1 cellular context compared by ENCODE assay signal in genomic region chr15:88465633-88466219, GRCh38.
TF ChIP-seq lines count a peak whose summit lies in the region.

No MANE protein-coding gene starts in this region.

TF ChIP-seq in HepG2, 621 proteins besides CTCF, POLR2A, EP300 and RAD21 (continued from another document and continues in another):
- peak; percentile 56 for TF ChIP-seq PATZ1 (CRISPR knock-in tag; IDR thresholded peaks at IDR 0.05)
- no peak for TF ChIP-seq ATF7-NPFF (CRISPR knock-in tag; IDR thresholded peaks at IDR 0.05; ENCODE audit: low read depth)
- TF ChIP-seq ZNF547 (CRISPR knock-in tag; IDR thresholded peaks at IDR 0.05), result no peak
- TF ChIP-seq ZNF615 (CRISPR knock-in tag; IDR thresholded peaks at IDR 0.05; ENCODE audit: borderline replicate concordance), result no peak
- peak; percentile 76 for TF ChIP-seq ZMYM2 (CRISPR knock-in tag; IDR thresholded peaks at IDR 0.05)
- TF ChIP-seq FOXC1 (CRISPR knock-in tag; IDR thresholded peaks at IDR 0.05; ENCODE audit: borderline replicate concordance), result no peak
- no peak for TF ChIP-seq ZNF318 (CRISPR knock-in tag; IDR thresholded peaks at IDR 0.05)
- no peak for TF ChIP-seq RNF2 (conservative IDR thresholded peaks at IDR 0.05; ENCODE audit: low read depth)
- TF ChIP-seq NBN (conservative IDR thresholded peaks at IDR 0.05), result no peak
- no peak for TF ChIP-seq ETS1 (CRISPR knock-in tag; IDR thresholded peaks at IDR 0.05)
- no peak for TF ChIP-seq BRCA1 (CRISPR knock-in tag; IDR thresholded peaks at IDR 0.05)
- no peak for TF ChIP-seq HHEX (CRISPR knock-in tag; IDR thresholded peaks at IDR 0.05)
- TF ChIP-seq ZNF329 (CRISPR knock-in tag; IDR thresholded peaks at IDR 0.05; ENCODE audit: low read depth), result no peak
- TF ChIP-seq IRX3 (CRISPR knock-in tag; IDR thresholded peaks at IDR 0.05; ENCODE audit: borderline replicate concordance, low read depth), result no peak
- TF ChIP-seq FLYWCH1 (CRISPR knock-in tag; IDR thresholded peaks at IDR 0.05), result no peak
- no peak for TF ChIP-seq NAIF1 (CRISPR knock-in tag; IDR thresholded peaks at IDR 0.05; ENCODE audit: borderline replicate concordance)
- TF ChIP-seq SOX6 (IDR thresholded peaks at IDR 0.05), result no peak
- peak; percentile 88 for TF ChIP-seq SOX6 (CRISPR knock-in tag; IDR thresholded peaks at IDR 0.05)
- TF ChIP-seq FOXO1 (CRISPR knock-in tag; IDR thresholded peaks at IDR 0.05), result peak; percentile 93
- peak; percentile 87 for TF ChIP-seq ZNF503 (CRISPR knock-in tag; IDR thresholded peaks at IDR 0.05)
- no peak for TF ChIP-seq RBM39 (IDR thresholded peaks at IDR 0.05; ENCODE audit: low read depth, low read length, poor library complexity, severe bottlenecking)
- TF ChIP-seq ZMAT3 (CRISPR knock-in tag; conservative IDR thresholded peaks at IDR 0.05), result peak; percentile 65; the same call in 1 of the 2 replicates
- no peak for TF ChIP-seq ZNF224 (CRISPR knock-in tag; IDR thresholded peaks at IDR 0.05)
- TF ChIP-seq ZFX (CRISPR knock-in tag; IDR thresholded peaks at IDR 0.05; ENCODE audit: low read depth), result no peak
- TF ChIP-seq FOXP4 (CRISPR knock-in tag; IDR thresholded peaks at IDR 0.05), result peak; percentile 83
- TF ChIP-seq ISX (CRISPR knock-in tag; conservative IDR thresholded peaks at IDR 0.05), result no peak
- no peak for TF ChIP-seq SKIL (CRISPR knock-in tag; IDR thresholded peaks at IDR 0.05; ENCODE audit: borderline replicate concordance)
- peak; percentile 69; the same call in 1 of the 2 replicates for TF ChIP-seq MAFG (CRISPR knock-in tag; IDR thresholded peaks at IDR 0.05)
- TF ChIP-seq PAWR (CRISPR knock-in tag; IDR thresholded peaks at IDR 0.05; ENCODE audit: borderline replicate concordance), result no peak
- peak; percentile 54; the same call in 1 of the 2 replicates for TF ChIP-seq GATA4 (IDR thresholded peaks at IDR 0.05; ENCODE audit: borderline replicate concordance, low read depth)
- peak; percentile 26; the same call in 1 of the 2 replicates for TF ChIP-seq ZNF761 (CRISPR knock-in tag; conservative IDR thresholded peaks at IDR 0.05)
- TF ChIP-seq ZBTB7A (CRISPR knock-in tag; IDR thresholded peaks at IDR 0.05), result no peak
- TF ChIP-seq TSC22D2 (CRISPR knock-in tag; IDR thresholded peaks at IDR 0.05; ENCODE audit: borderline replicate concordance), result no peak
- no peak for TF ChIP-seq KLF11 (CRISPR knock-in tag; IDR thresholded peaks at IDR 0.05)
- TF ChIP-seq ZNF251 (CRISPR knock-in tag; IDR thresholded peaks at IDR 0.05), result no peak
- no peak for TF ChIP-seq THAP9 (CRISPR knock-in tag; IDR thresholded peaks at IDR 0.05; ENCODE audit: borderline replicate concordance)
- TF ChIP-seq SOX5 (CRISPR knock-in tag; IDR thresholded peaks at IDR 0.05; ENCODE audit: borderline replicate concordance), result peak; percentile 86
- TF ChIP-seq ZBTB49 (CRISPR knock-in tag; IDR thresholded peaks at IDR 0.05; ENCODE audit: borderline replicate concordance), result no peak
- TF ChIP-seq HNRNPK (IDR thresholded peaks at IDR 0.05; ENCODE audit: low read depth, low read length, poor library complexity, severe bottlenecking), result no peak
